ENCODE assay signal across 1 cellular context in the genomic region with DNA sequence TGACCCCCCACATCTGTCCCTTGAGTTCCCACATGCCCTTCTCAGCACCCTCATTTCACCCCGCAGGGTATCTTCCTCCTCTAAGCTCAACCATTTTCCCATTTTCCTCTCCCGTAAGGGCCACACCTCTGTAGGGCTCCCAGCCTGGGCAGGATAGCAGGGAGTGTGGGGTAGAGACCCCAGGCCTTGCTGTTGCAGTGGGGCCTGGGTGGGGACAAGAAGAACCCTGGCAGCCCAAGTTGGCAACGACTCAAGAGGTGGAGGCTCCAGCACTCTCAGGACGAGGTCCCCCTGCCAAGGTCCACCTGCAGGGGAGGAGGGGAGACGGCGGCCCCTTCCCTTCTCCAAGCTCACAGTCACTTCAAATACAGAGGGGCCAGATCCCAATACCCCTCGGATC.
TF ChIP-seq lines count a peak whose summit lies in the region.

No MANE protein-coding gene starts in this region.

TF ChIP-seq in H1, 55 proteins besides CTCF, POLR2A, EP300 and RAD21:
- TF ChIP-seq HDAC6 (IDR thresholded peaks at IDR 0.05; ENCODE audit: low read depth, low read length) (no peak), ZNF274 (IDR thresholded peaks at IDR 0.05; ENCODE audit: borderline replicate concordance, extremely low read depth, low read length) (no peak), CHD2 (IDR thresholded peaks at IDR 0.05; ENCODE audit: low read length) (no peak), BRCA1 (IDR thresholded peaks at IDR 0.05; ENCODE audit: low read depth, low read length) (no peak), HDAC2 (IDR thresholded peaks at IDR 0.05; ENCODE audit: borderline replicate concordance in 1 of 2, low read depth in 2 of 2, low read length in 2 of 2) (no peak), KDM1A (IDR thresholded peaks at IDR 0.05; ENCODE audit: borderline replicate concordance, low read length) (no peak), MAFK (IDR thresholded peaks at IDR 0.05; ENCODE audit: low read depth, low read length) (no peak), ASH2L (IDR thresholded peaks at IDR 0.05; ENCODE audit: low read length) (no peak), RNF2 (IDR thresholded peaks at IDR 0.05; ENCODE audit: borderline replicate concordance, low read depth, low read length, missing control alignments, poor library complexity, severe bottlenecking) (no peak), FOSL1 (IDR thresholded peaks at IDR 0.05; ENCODE audit: insufficient read depth, low read depth, low read length) (no peak), GTF2F1 (IDR thresholded peaks at IDR 0.05; ENCODE audit: borderline replicate concordance, low read depth, low read length) (no peak), SP1 (IDR thresholded peaks at IDR 0.05; ENCODE audit: low read depth, low read length) (no peak), TAF1 (IDR thresholded peaks at IDR 0.05; ENCODE audit: low read depth, low read length) (no peak), TBP (IDR thresholded peaks at IDR 0.05; ENCODE audit: low read depth, low read length) (no peak)
- TF ChIP-seq, protein P1, sequence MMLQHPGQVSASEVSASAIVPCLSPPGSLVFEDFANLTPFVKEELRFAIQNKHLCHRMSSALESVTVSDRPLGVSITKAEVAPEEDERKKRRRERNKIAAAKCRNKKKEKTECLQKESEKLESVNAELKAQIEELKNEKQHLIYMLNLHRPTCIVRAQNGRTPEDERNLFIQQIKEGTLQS (IDR thresholded peaks at IDR 0.05; ENCODE audit: insufficient read depth, low read depth, low read length), result no peak
- TF ChIP-seq, protein P2, sequence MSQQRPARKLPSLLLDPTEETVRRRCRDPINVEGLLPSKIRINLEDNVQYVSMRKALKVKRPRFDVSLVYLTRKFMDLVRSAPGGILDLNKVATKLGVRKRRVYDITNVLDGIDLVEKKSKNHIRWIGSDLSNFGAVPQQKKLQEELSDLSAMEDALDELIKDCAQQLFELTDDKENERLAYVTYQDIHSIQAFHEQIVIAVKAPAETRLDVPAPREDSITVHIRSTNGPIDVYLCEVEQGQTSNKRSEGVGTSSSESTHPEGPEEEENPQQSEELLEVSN (IDR thresholded peaks at IDR 0.05), result no peak
